Comparison of ENCODE assay signal across 17 cellular contexts in genomic region chr22:27834364-27835185, GRCh38. TPM values are rescaled to one million over a fixed set of nuclear protein-coding genes. Genes with fewer than 3 reads are reported as not detected.
DNase-seq lines count a peak whose midpoint lies in the region; ATAC-seq, FAIRE-seq and TF ChIP-seq lines count a peak whose summit lies in the region.
"Had no signal": no experiment of that assay in that cellular context is flagged by ENCODE, and none has a peak within 500 bp of the region (broad histone marks: within the 10 kb centered on the region; RNA-seq: fewer than 3 reads in every experiment).

No MANE protein-coding gene starts in this region.

- H3K9me3 Mint-ChIP-seq in CD8-positive, alpha-beta T cell: peaks cover 8% of the 10 kb centered on the region

- H3K9ac ChIP-seq in HepG2 (ENCODE audit: insufficient read depth, low read depth, low read length): no peak overlapping the region
- H3K9ac ChIP-seq: BLaER1 treated with 17β-estradiol and CSF1 and Interleukin-3, amounts not matched to agents 10 nM and 100 nM had no signal

- no peaks in the 10 kb centered on the region for H3K27me3 ChIP-seq in SJSA1 (replicated peaks)
- no peaks in the 10 kb centered on the region for H3K27me3 ChIP-seq in HepG2 (ENCODE audit: control insufficient read depth in 1 of 2, insufficient read depth in 2 of 2, low read length in 2 of 2)
- no peaks in the 10 kb centered on the region for H3K27me3 ChIP-seq in CD8-positive, alpha-beta T cell (ENCODE audit: insufficient read depth, low read length)
- H3K27me3 ChIP-seq: BLaER1 treated with 17β-estradiol and CSF1 and Interleukin-3, amounts not matched to agents 10 nM and 100 nM had no signal

- CTCF ChIA-PET in HEK293 (lab: Yijun Ruan, JAX): no interaction called here
- CTCF ChIA-PET in HepG2 (lab: Yijun Ruan, JAX; ENCODE audit: low intra/inter-chr PET ratio, low total read pairs): no interaction called here
- CTCF ChIA-PET in CD8-positive, alpha-beta T cell (lab: Charles Lee): interaction anchor here (0.5 kb wide), 1 partner anchor 46 kb away, joined by 3 read pairs; no protein-coding TSS in a partner anchor

- H3K36me3 Mint-ChIP-seq in CD8-positive, alpha-beta T cell: peaks cover 8% of the 10 kb centered on the region

- no peak for TF ChIP-seq POLR2A in HepG2 (IDR thresholded peaks at IDR 0.05; ENCODE audit: insufficient read depth in 1 of 2, low read depth in 2 of 2, low read length in 2 of 2)

- in situ Hi-C loops in HepG2 (cut with HindIII; ENCODE audit: extremely low pct_ligation_motif_present, low pct_unique_long_range_greater_than_20kb): no loop called here

- no peaks in the 10 kb centered on the region for H3K4me1 ChIP-seq in HEK293 (ENCODE audit: control insufficient read depth, insufficient read depth, low read length)
- peaks cover 18% of the 10 kb centered on the region for H3K4me1 ChIP-seq in SJSA1 (replicated peaks)
- H3K4me1 ChIP-seq in HepG2 (ENCODE audit: insufficient read depth, low read length): no peaks in the 10 kb centered on the region
- H3K4me1 ChIP-seq in CD8-positive, alpha-beta T cell (ENCODE audit: insufficient read depth, low read length): peaks cover 7% of the 10 kb centered on the region

- H3K27ac ChIP-seq in HEK293 (ENCODE audit: extremely low read depth, low read depth, low read length) (no peak overlapping the region), SJSA1 (peak overlapping the region; percentile 81; the same call in 1 of the 2 replicates), HepG2 (ENCODE audit: extremely low read length, insufficient read depth, low read length) (no peak overlapping the region)
- H3K27ac ChIP-seq in CD8-positive, alpha-beta T cell (ENCODE audit: low read depth, low read length): no peak overlapping the region
- H3K27ac ChIP-seq: BLaER1 treated with 17β-estradiol and CSF1 and Interleukin-3, amounts not matched to agents 10 nM and 100 nM had no signal

- H3K4me3 ChIP-seq in HEK293 (ENCODE audit: low read depth, low read length): no peak overlapping the region
- no peak overlapping the region for H3K4me3 ChIP-seq in SJSA1
- no peak overlapping the region for H3K4me3 ChIP-seq in HepG2 (replicated peaks in 1 of 3; ENCODE audit: insufficient read depth in 1 of 3, low read depth in 2 of 3, low read length in 3 of 3)
- H3K4me3 ChIP-seq in CD8-positive, alpha-beta T cell (ENCODE audit: low read depth, low read length): no peak overlapping the region
- H3K4me3 ChIP-seq: BLaER1 treated with 17β-estradiol and CSF1 and Interleukin-3, amounts not matched to agents 10 nM and 100 nM had no signal

- ATAC-seq in HepG2: peak; percentile 43; the same call in 2 of the 3 replicates
- no peak for ATAC-seq in HG03565 (IDR thresholded peaks at IDR 0.05; ENCODE audit: unreplicated experiment)
- no peak for ATAC-seq in CD8-positive, alpha-beta T cell
- no peak for ATAC-seq in HG03469 (IDR thresholded peaks at IDR 0.05; ENCODE audit: unreplicated experiment)
- ATAC-seq in GM21367 (IDR thresholded peaks at IDR 0.05; ENCODE audit: unreplicated experiment): no peak

- no peak for TF ChIP-seq RAD21 in HepG2 (CRISPR knock-in tag; IDR thresholded peaks at IDR 0.05)

- FAIRE-seq in HepG2 (lab: Jason Lieb, UNC): no peak
- FAIRE-seq: GM12892, GM18507, HTR-8/SVneo had no signal

- H3K79me2 ChIP-seq in HepG2 (ENCODE audit: insufficient read depth, low read length): no peaks in the 10 kb centered on the region

- no peak overlapping the region for H3K4me3 Mint-ChIP-seq in CD8-positive, alpha-beta T cell

- peaks cover 17% of the 10 kb centered on the region for H3K4me1 Mint-ChIP-seq in CD8-positive, alpha-beta T cell (ENCODE audit: low read depth)

- DNase-seq in SJSA1 (ENCODE audit: low read depth in 1 of 2, low spot score in 2 of 2) (no peak), HepG2 (ENCODE audit: low spot score) (no peak), posterior vena cava (ENCODE audit: low spot score) (peak; percentile 73)
- no peak for DNase-seq in CD8-positive, alpha-beta T cell
- DNase-seq: DMS79, NCI-H1105, NCI-H2081 treated with DMSO at 0.1 percent for 48 hours, NCI-H774, SHP77 treated with DMSO at 0.1 percent for 48 hours had no signal

- no TSS peak for BruUV-seq in HepG2 (replicated peaks; lab: Mats Ljungman, UMichigan)

- H3K36me3 ChIP-seq in HEK293 (ENCODE audit: control insufficient read depth in 2 of 2, insufficient read depth in 1 of 2, low read length in 2 of 2) (no peaks in the 10 kb centered on the region), SJSA1 (no peaks in the 10 kb centered on the region; the same call in 1 of the 2 replicates), HepG2 (replicated peaks in 1 of 2; ENCODE audit: control insufficient read depth in 1 of 2, insufficient read depth in 2 of 2, low read length in 2 of 2) (no peaks in the 10 kb centered on the region)
- no peaks in the 10 kb centered on the region for H3K36me3 ChIP-seq in CD8-positive, alpha-beta T cell (ENCODE audit: insufficient read depth, low read length)

- intact Hi-C loops in HepG2 (cut with micrococcal nuclease; ENCODE audit: unreplicated experiment): no loop called here
- intact Hi-C loops in posterior vena cava (cut with DNase I): no loop called here
- intact Hi-C loops in CD8-positive, alpha-beta T cell (cut with DNase I, micrococcal nuclease): no loop called here

- no peak overlapping the region for H2AFZ ChIP-seq in HepG2 (ENCODE audit: low read length)

- H3K9me3 ChIP-seq in HEK293 (ENCODE audit: control insufficient read depth, insufficient read depth, low read depth, low read length) (no peaks in the 10 kb centered on the region), SJSA1 (replicated peaks) (0 out of 2 replicates have a peak, but pooled peaks cover 5% of the 10 kb centered on the region), HepG2 (ENCODE audit: low read length) (no peaks in the 10 kb centered on the region)
- no peaks in the 10 kb centered on the region for H3K9me3 ChIP-seq in CD8-positive, alpha-beta T cell (ENCODE audit: low read length)

- H3K4me2 ChIP-seq in HepG2 (ENCODE audit: low read depth, low read length): no peak overlapping the region
- H3K4me2 ChIP-seq: BLaER1 treated with 17β-estradiol and CSF1 and Interleukin-3, amounts not matched to agents 10 nM and 100 nM had no signal

- TF ChIP-seq EP300 in HepG2 (IDR thresholded peaks at IDR 0.05; ENCODE audit: low read depth in 2 of 2, low read length in 2 of 2) (no peak), HepG2 (CRISPR knock-in tag; IDR thresholded peaks at IDR 0.05; ENCODE audit: borderline replicate concordance) (no peak)

- TF ChIP-seq CTCF in HEK293 (tag by site-specific recombination; IDR thresholded peaks at IDR 0.05): no peak
- TF ChIP-seq CTCF in HepG2 (CRISPR knock-in tag; IDR thresholded peaks at IDR 0.05): no peak
- no peak for TF ChIP-seq CTCF in CD8-positive, alpha-beta T cell (IDR thresholded peaks at IDR 0.05)

- WGBS in HepG2 (ENCODE audit: low lambda C conversion rate): 86% methylated on average over 13 of the region's 20 CpGs

- POLR2A ChIA-PET in HEK293 (lab: Yijun Ruan, JAX) (no interaction called here), HepG2 (lab: Yijun Ruan, JAX) (no interaction called here)
- POLR2A ChIA-PET in CD8-positive, alpha-beta T cell (lab: Charles Lee): no interaction called here

- no peak overlapping the region for H3K27ac Mint-ChIP-seq in CD8-positive, alpha-beta T cell

- 0 out of 2 replicates have a peak, but pooled peaks cover 2% of the 10 kb centered on the region for H4K20me1 ChIP-seq in HepG2 (ENCODE audit: insufficient read depth, low read length)
- H4K20me1 ChIP-seq: BLaER1 treated with 17β-estradiol and CSF1 and Interleukin-3, amounts not matched to agents 10 nM and 100 nM had no signal

- H3K27me3 Mint-ChIP-seq in CD8-positive, alpha-beta T cell (ENCODE audit: low read depth): no peaks in the 10 kb centered on the region

TF ChIP-seq in HEK293, 187 proteins besides CTCF, POLR2A, EP300 and RAD21:
- TF ChIP-seq ZNF624 (tag by site-specific recombination; IDR thresholded peaks at IDR 0.05): no peak
- peak; percentile 56; the same call in 1 of the 2 replicates for TF ChIP-seq ZNF37A (tag by site-specific recombination; IDR thresholded peaks at IDR 0.05)

TF ChIP-seq in HepG2, 621 proteins besides CTCF, POLR2A, EP300 and RAD21 (continues in another document):
- TF ChIP-seq NR3C1 (CRISPR knock-in tag; IDR thresholded peaks at IDR 0.05) (no peak), ZNF546 (CRISPR knock-in tag; conservative IDR thresholded peaks at IDR 0.05) (no peak), ARNT (IDR thresholded peaks at IDR 0.05) (no peak), ZNF160 (CRISPR knock-in tag; IDR thresholded peaks at IDR 0.05) (no peak)

RNA-seq across cellular contexts. Expression of gene MN1, which starts 33.0 kb away (rescaled TPM):
- 3.9 and 4.5 TPM in 2 replicates for total RNA-seq in SJSA1 (2014; rRNA removed; shearing (Covaris generic))
- total RNA-seq in HepG2 (2016; rRNA removed; fragmentation: Illumina TruSeq; extraction: Trizol) (not detected in 2 replicates), posterior vena cava (10 to 100 TPM; 22.9 to 41.8 TPM)
- not detected in 2 replicates for total RNA-seq in HepG2 (2016; cell fraction: cytosol; rRNA removed; fragmentation: Illumina TruSeq; extraction: Trizol; ENCODE audit: low read depth)
- 0.02 TPM in 1 of 2 replicates, not detected in the other for total RNA-seq in HepG2 (2016; cell fraction: insoluble cytoplasmic fraction; rRNA removed; fragmentation: Illumina TruSeq; extraction: Trizol)
- total RNA-seq in HepG2 (2016; cell fraction: membrane; rRNA removed; fragmentation: Illumina TruSeq; extraction: Trizol): not detected in 2 replicates
- total RNA-seq in HepG2 (2016; cell fraction: nucleus; rRNA removed; fragmentation: Illumina TruSeq; extraction: Trizol): not detected in 2 replicates
- 0.01 and 0.09 TPM in 2 replicates for polyA plus RNA-seq in HepG2 (2011; rRNA removed)
- 0.01 and 0.03 TPM in 2 replicates for polyA plus RNA-seq in HepG2 (2011; cell fraction: cytosol; rRNA removed)
- 0.03 and 0.05 TPM in 2 replicates for polyA plus RNA-seq in HepG2 (2011; cell fraction: nucleus; rRNA removed)
- 0.03 and 0.04 TPM in 2 replicates for polyA plus RNA-seq in HepG2 (2012)
- polyA plus RNA-seq in HepG2 (2016; cell fraction: cytosol; fragmentation: Illumina TruSeq; extraction: Trizol; ENCODE audit: low read depth): not detected in 2 replicates
- polyA plus RNA-seq in HepG2 (2016; cell fraction: insoluble cytoplasmic fraction; fragmentation: Illumina TruSeq; extraction: Trizol; ENCODE audit: low read depth): not detected in 2 replicates
- not detected in 2 replicates for polyA plus RNA-seq in HepG2 (2016; cell fraction: membrane; fragmentation: Illumina TruSeq; extraction: Trizol; ENCODE audit: low read depth)
- 0.11 TPM in 1 of 2 replicates, not detected in the other for polyA plus RNA-seq in HepG2 (2016; cell fraction: nucleus; fragmentation: Illumina TruSeq; extraction: Trizol; ENCODE audit: insufficient read depth, low read depth)
- 0.44 and 10.0 TPM in 2 replicates for polyA minus RNA-seq in HepG2 (2011; rRNA and poly(A)+ RNA removed; ENCODE audit: low replicate concordance)
- polyA minus RNA-seq in HepG2 (2011; cell fraction: cytosol; rRNA and poly(A)+ RNA removed): not detected in 2 replicates
- under 0.01 and 0.13 TPM in 2 replicates for polyA minus RNA-seq in HepG2 (2011; cell fraction: nucleus; rRNA and poly(A)+ RNA removed)
- total RNA-seq in CD8-positive, alpha-beta T cell: under 1 TPM; 0.36 to 0.38 TPM
